In genomic region chr22:20128902-20129746, GRCh38 we compare ENCODE assay signal across 8 cellular contexts. TPM values are rescaled to one million over a fixed set of nuclear protein-coding genes. Genes with fewer than 3 reads are reported as not detected.
DNase-seq lines count a peak whose midpoint lies in the region; ATAC-seq and TF ChIP-seq lines count a peak whose summit lies in the region.

No MANE protein-coding gene starts in this region.

- intact Hi-C loops in naive thymus-derived CD4-positive, alpha-beta T cell (cut with micrococcal nuclease): no loop called here

- in situ Hi-C loops in brain microvascular endothelial cell (cut with HindIII; ENCODE audit: low pct_ligation_motif_present, low sequenced_read_pairs): no loop called here

- H3K4me1 ChIP-seq in naive thymus-derived CD4-positive, alpha-beta T cell (ENCODE audit: control insufficient read depth in 2 of 2, insufficient read depth in 2 of 2, low read length in 2 of 2): peaks cover 14 to 20% of the 10 kb centered on the region in 2 donors

- DNase-seq in AG10803 (ENCODE audit: low read depth) (peak; percentile 37), H7 (peak; percentile 88), brain microvascular endothelial cell (peak; percentile 43), middle frontal gyrus (ENCODE audit: extremely low spot score, low spot score) (no peak)
- DNase-seq in naive thymus-derived CD4-positive, alpha-beta T cell: peak; percentile 29 to 57 (median 49)

- H3K27ac ChIP-seq in brain microvascular endothelial cell: no peak overlapping the region
- peak overlapping the region; percentile 33 for H3K27ac ChIP-seq in naive thymus-derived CD4-positive, alpha-beta T cell (ENCODE audit: low read depth, low read length)

- peak; percentile 51 for TF ChIP-seq CTCF in AG10803 (conservative IDR thresholded peaks at IDR 0.05; ENCODE audit: low read length)
- TF ChIP-seq CTCF in brain microvascular endothelial cell (IDR thresholded peaks at IDR 0.05; ENCODE audit: low read depth, low read length, missing control alignments): peak; percentile 64

- no peaks in the 10 kb centered on the region for H3K27me3 Mint-ChIP-seq in T-helper 1 cell treated with Interleukin-12 subunit alpha and Interleukin-12 subunit beta and Interleukin-4 antibody, amounts not matched to agents 30 μg/mL and 1 μg/mL, for 36 hours (ENCODE audit: low read depth)
- no peaks in the 10 kb centered on the region for H3K27me3 Mint-ChIP-seq in naive thymus-derived CD4-positive, alpha-beta T cell

- peak overlapping the region; percentile 21 for H3K4me3 Mint-ChIP-seq in T-helper 1 cell treated with Interleukin-12 subunit alpha and Interleukin-12 subunit beta and Interleukin-4 antibody, amounts not matched to agents 30 μg/mL and 1 μg/mL, for 36 hours
- H3K4me3 Mint-ChIP-seq in naive thymus-derived CD4-positive, alpha-beta T cell: peak overlapping the region in 7 of 10 donors; percentile 13 to 71 (median 56)

- H3K27me3 ChIP-seq in H7 (ENCODE audit: control insufficient read depth, insufficient read depth, low read length) (no peaks in the 10 kb centered on the region), brain microvascular endothelial cell (replicated peaks) (no peaks in the 10 kb centered on the region)
- H3K27me3 ChIP-seq in naive thymus-derived CD4-positive, alpha-beta T cell (ENCODE audit: control insufficient read depth in 2 of 2, insufficient read depth in 2 of 2, low read length in 2 of 2): no peaks in the 10 kb centered on the region

- POLR2A ChIA-PET in naive thymus-derived CD4-positive, alpha-beta T cell (lab: Charles Lee): interaction anchor here (1.8 to 3.1 kb wide), 3 partner anchors 11 to 265 kb away, joined by 3 to 29 read pairs (median 6); partner anchors contain the start of genes TANGO2, TRMT2A and ZNF74

- H3K9me3 Mint-ChIP-seq in T-helper 1 cell treated with Interleukin-12 subunit alpha and Interleukin-12 subunit beta and Interleukin-4 antibody, amounts not matched to agents 30 μg/mL and 1 μg/mL, for 36 hours: no peaks in the 10 kb centered on the region
- peaks cover 0 to 2% (median 0%) of the 10 kb centered on the region in 11 donors for H3K9me3 Mint-ChIP-seq in naive thymus-derived CD4-positive, alpha-beta T cell

- H3K36me3 ChIP-seq in H7 (replicated peaks; ENCODE audit: control insufficient read depth, insufficient read depth, low read length) (peaks cover 28% of the 10 kb centered on the region), brain microvascular endothelial cell (replicated peaks) (peaks cover 37% of the 10 kb centered on the region)
- peaks cover 0 to 30% (median 5%) of the 10 kb centered on the region in 3 experiments for H3K36me3 ChIP-seq in naive thymus-derived CD4-positive, alpha-beta T cell (ENCODE audit: control insufficient read depth in 2 of 3, insufficient read depth in 3 of 3, low read length in 3 of 3)

- H3K9me3 ChIP-seq in naive thymus-derived CD4-positive, alpha-beta T cell (ENCODE audit: control insufficient read depth in 2 of 3, low read length in 3 of 3): no peaks in the 10 kb centered on the region

- H3K36me3 Mint-ChIP-seq in T-helper 1 cell treated with Interleukin-12 subunit alpha and Interleukin-12 subunit beta and Interleukin-4 antibody, amounts not matched to agents 30 μg/mL and 1 μg/mL, for 36 hours (ENCODE audit: low read depth): peaks cover 4% of the 10 kb centered on the region
- peaks cover 0 to 6% (median 3%) of the 10 kb centered on the region in 5 donors for H3K36me3 Mint-ChIP-seq in naive thymus-derived CD4-positive, alpha-beta T cell

- H3K4me1 Mint-ChIP-seq in T-helper 1 cell treated with Interleukin-12 subunit alpha and Interleukin-12 subunit beta and Interleukin-4 antibody, amounts not matched to agents 30 μg/mL and 1 μg/mL, for 36 hours (ENCODE audit: low read depth): peaks cover 10% of the 10 kb centered on the region
- peaks cover 0 to 25% (median 22%) of the 10 kb centered on the region in 7 donors for H3K4me1 Mint-ChIP-seq in naive thymus-derived CD4-positive, alpha-beta T cell

- no peak overlapping the region for H3K27ac Mint-ChIP-seq in T-helper 1 cell treated with Interleukin-12 subunit alpha and Interleukin-12 subunit beta and Interleukin-4 antibody, amounts not matched to agents 30 μg/mL and 1 μg/mL, for 36 hours
- H3K27ac Mint-ChIP-seq in naive thymus-derived CD4-positive, alpha-beta T cell: peak overlapping the region; percentile 9 to 87 (median 65)

- H3K4me3 ChIP-seq in AG10803 (ENCODE audit: low read length) (no peak overlapping the region), H7 (ENCODE audit: insufficient read depth, low read depth, low read length) (no peak overlapping the region), brain microvascular endothelial cell (ENCODE audit: low read depth, low read length) (no peak overlapping the region)
- H3K4me3 ChIP-seq in naive thymus-derived CD4-positive, alpha-beta T cell (ENCODE audit: low read length): no peak overlapping the region

- peak; percentile 44 for ATAC-seq in naive thymus-derived CD4-positive, alpha-beta T cell
- no peak for ATAC-seq in GM19023 (IDR thresholded peaks at IDR 0.05; ENCODE audit: unreplicated experiment)
- no peak for ATAC-seq in GM18868 (IDR thresholded peaks at IDR 0.05; ENCODE audit: unreplicated experiment)

- CTCF ChIA-PET in naive thymus-derived CD4-positive, alpha-beta T cell (lab: Charles Lee): interaction anchor here (0.7 to 2.2 kb wide), 5 partner anchors 13 to 160 kb away, joined by 3 to 6 read pairs (median 3); partner anchors contain the start of gene RANBP1

RNA-seq across cellular contexts. Expression of gene ZDHHC8, which starts 2.5 kb away (rescaled TPM):
- 15.6 and 16.6 TPM in 2 replicates for total RNA-seq in H7 (2014; rRNA removed; shearing (Covaris generic))
- total RNA-seq in naive thymus-derived CD4-positive, alpha-beta T cell: 10 to 100 TPM; 63.4 to 88.5 (median 79.2) TPM
- 1 to 10 TPM in 1 of 2 donors, under 1 TPM in 1; 0.95 to 4.3 TPM for polyA plus RNA-seq in naive thymus-derived CD4-positive, alpha-beta T cell

RNA-seq across cellular contexts. Expression of gene TRMT2A, which starts 12.1 kb away (rescaled TPM):
- total RNA-seq in H7 (2014; rRNA removed; shearing (Covaris generic)): 78.5 and 88.6 TPM in 2 replicates
- total RNA-seq in naive thymus-derived CD4-positive, alpha-beta T cell: 100 to 1,000 TPM in 2 of 5 experiments, 10 to 100 TPM in 3; 92.0 to 134 (median 95.8) TPM
- polyA plus RNA-seq in naive thymus-derived CD4-positive, alpha-beta T cell: 10 to 100 TPM; 30.0 to 44.5 TPM

RNA-seq across cellular contexts. Expression of gene RANBP1, which starts 13.2 kb away (rescaled TPM):
- 564 and 664 TPM in 2 replicates for total RNA-seq in H7 (2014; rRNA removed; shearing (Covaris generic))
- 100 to 1,000 TPM in 1 of 5 experiments, 10 to 100 TPM in 4; 50.4 to 224 (median 74.8) TPM for total RNA-seq in naive thymus-derived CD4-positive, alpha-beta T cell
- polyA plus RNA-seq in naive thymus-derived CD4-positive, alpha-beta T cell: 10 to 100 TPM; 86.1 to 90.6 TPM

RNA-seq across cellular contexts. Expression of gene CCDC188, which starts 21.7 kb away (rescaled TPM):
- total RNA-seq in H7 (2014; rRNA removed; shearing (Covaris generic)): not detected in 2 replicates
- total RNA-seq in naive thymus-derived CD4-positive, alpha-beta T cell: not detected
- not detected for polyA plus RNA-seq in naive thymus-derived CD4-positive, alpha-beta T cell

RNA-seq across cellular contexts. Expression of gene DGCR8, which starts 49.1 kb away (rescaled TPM):
- 23.0 and 37.3 TPM in 2 replicates for total RNA-seq in H7 (2014; rRNA removed; shearing (Covaris generic))
- total RNA-seq in naive thymus-derived CD4-positive, alpha-beta T cell: 10 to 100 TPM; 33.4 to 63.6 (median 41.1) TPM
- polyA plus RNA-seq in naive thymus-derived CD4-positive, alpha-beta T cell: 1 to 10 TPM; 4.1 to 6.1 TPM
